18 cellular contexts compared by ENCODE assay signal in genomic region chr7:113292105-113292504, GRCh38.
"Had no signal": no experiment of that assay in that cellular context is flagged by ENCODE, and none has a peak within 500 bp of the region (broad histone marks: within the 10 kb centered on the region; RNA-seq: fewer than 3 reads in every experiment).

No MANE protein-coding gene starts in this region.

- H3K4me2 ChIP-seq: neural progenitor cell had no signal

- FAIRE-seq: frontal cortex, islet of Langerhans had no signal

- H3K79me2 ChIP-seq: parathyroid adenoma had no signal

- H3K4me3 ChIP-seq: dorsolateral prefrontal cortex, heart left ventricle, lower lobe of right lung, neural progenitor cell, sigmoid colon, skin epidermis, tibial artery had no signal

- DNase-seq: central memory CD4-positive, alpha-beta T cell; cortex of kidney; dorsolateral prefrontal cortex; effector CD8-positive, alpha-beta T cell; hippocampal formation; lower lobe of right lung; occipital lobe; sigmoid colon; stimulated activated CD4-positive, alpha-beta T cell treated with anti-CD3 and anti-CD28 coated beads, Interleukin-12 subunit alpha, Interleukin-12 subunit beta, amount 100 ng/mL, for 4 hours; stimulated activated naive CD4-positive, alpha-beta T cell treated with Interleukin-2 at 50 U/mL for 16 hours; tibial artery had no signal

- H3K27me3 ChIP-seq: dorsolateral prefrontal cortex, heart left ventricle, neural progenitor cell, sigmoid colon, tibial artery had no signal

- H2AFZ ChIP-seq: neural progenitor cell, parathyroid adenoma had no signal

- H3K9ac ChIP-seq: neural progenitor cell, parathyroid adenoma had no signal

- H3K27ac ChIP-seq: dorsolateral prefrontal cortex, heart left ventricle, lower lobe of right lung, neural progenitor cell, parathyroid adenoma, sigmoid colon, skin epidermis, tibial artery had no signal

- H3K36me3 ChIP-seq: heart left ventricle, lower lobe of right lung, neural progenitor cell, sigmoid colon, tibial artery had no signal

- H3K9me3 ChIP-seq: heart left ventricle, lower lobe of right lung, sigmoid colon, tibial artery had no signal

- ATAC-seq: left lobe of liver had no signal

- H3K4me1 ChIP-seq: heart left ventricle, lower lobe of right lung, neural progenitor cell, parathyroid adenoma, tibial artery had no signal
